8 cellular contexts compared by ENCODE assay signal in genomic region chr11:45332486-45332934, GRCh38. TPM values are rescaled to one million over a fixed set of nuclear protein-coding genes. Genes with fewer than 3 reads are reported as not detected.
DNase-seq lines count a peak whose midpoint lies in the region; ATAC-seq, FAIRE-seq and TF ChIP-seq lines count a peak whose summit lies in the region.

No MANE protein-coding gene starts in this region.

- H3K4me3 Mint-ChIP-seq in activated T-cell treated with anti-CD3 and anti-CD28 coated beads, Interleukin-2, amount 50 U/mL, for 24 hours: no peak overlapping the region

- peak; percentile 23 for DNase-seq in AG10803 (ENCODE audit: low read depth)
- peak; percentile 32 for DNase-seq in GM18507 (ENCODE audit: extremely low spot score, insufficient read length, low read depth)
- DNase-seq in NCI-H526 (lab: John Stamatoyannopoulos, UW): peak; percentile 37 to 81
- peak; percentile 59 for DNase-seq in activated T-cell treated with anti-CD3 and anti-CD28 coated beads, Interleukin-2, amount 50 U/mL, for 24 hours
- DNase-seq in glomerular visceral epithelial cell (ENCODE audit: extremely low spot score): peak; percentile 36
- DNase-seq in renal cortical epithelial cell (ENCODE audit: low read depth): peak; percentile 35
- DNase-seq in cerebellar nuclear complex (lab: John Stamatoyannopoulos, UW): no peak

- no peak overlapping the region for H3K27ac Mint-ChIP-seq in activated T-cell treated with anti-CD3 and anti-CD28 coated beads, Interleukin-2, amount 50 U/mL, for 24 hours

- H3K9me3 Mint-ChIP-seq in activated T-cell treated with anti-CD3 and anti-CD28 coated beads, Interleukin-2, amount 50 U/mL, for 24 hours: no peaks in the 10 kb centered on the region

- FAIRE-seq in GM18507 (lab: Jason Lieb, UNC): peak; percentile 65

- no peaks in the 10 kb centered on the region for H3K4me1 Mint-ChIP-seq in activated T-cell treated with anti-CD3 and anti-CD28 coated beads, Interleukin-2, amount 50 U/mL, for 24 hours (ENCODE audit: low read depth)

- ATAC-seq in GM18502 (IDR thresholded peaks at IDR 0.05; ENCODE audit: poor library complexity, unreplicated experiment): no peak

- peaks cover 28% of the 10 kb centered on the region for H3K27me3 Mint-ChIP-seq in activated T-cell treated with anti-CD3 and anti-CD28 coated beads, Interleukin-2, amount 50 U/mL, for 24 hours

- TF ChIP-seq CTCF in AG10803 (conservative IDR thresholded peaks at IDR 0.05; ENCODE audit: low read length): peak; percentile 70

- no peak overlapping the region for H3K4me3 ChIP-seq in AG10803 (ENCODE audit: low read length)

- no peaks in the 10 kb centered on the region for H3K36me3 Mint-ChIP-seq in activated T-cell treated with anti-CD3 and anti-CD28 coated beads, Interleukin-2, amount 50 U/mL, for 24 hours (ENCODE audit: low read depth)

RNA-seq across cellular contexts. Expression of gene SYT13, which starts 46.4 kb away (rescaled TPM):
- 12.1 and 42.2 TPM in 2 replicates for total RNA-seq in renal cortical epithelial cell

Comparison
In these comparisons a context has a peak if more than half of its experiments do, and no peak if none do; other contexts are left out.
1. DNase-seq: peak in AG10803 (single experiment), GM18507 (single experiment), NCI-H526 (2 of 2), activated T-cell treated with anti-CD3 and anti-CD28 coated beads, Interleukin-2, amount 50 U/mL, for 24 hours (single experiment), glomerular visceral epithelial cell (single experiment) and renal cortical epithelial cell (single experiment); none in cerebellar nuclear complex (0 of 2).